Comparison of ENCODE assay signal across 10 cellular contexts in the genomic region with DNA sequence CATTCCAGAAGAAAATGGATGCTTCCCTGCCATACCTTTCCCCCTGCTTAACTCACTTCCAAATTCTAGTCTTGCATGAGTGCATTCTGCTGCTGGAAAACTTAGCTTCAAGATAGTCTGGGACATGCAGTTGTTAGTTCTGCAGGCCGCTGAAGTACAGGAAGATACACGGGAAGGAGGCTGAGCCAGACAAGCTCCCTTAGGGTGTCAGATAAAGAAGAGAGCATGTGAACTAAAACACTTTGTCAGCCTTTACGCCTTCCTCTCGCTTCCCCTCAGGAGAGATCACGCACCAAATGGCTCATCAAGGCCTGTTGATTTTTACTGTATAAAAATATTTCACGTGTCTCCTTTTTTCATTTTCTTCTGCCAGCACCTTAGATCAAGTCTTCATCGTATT.
"Had no signal": no experiment of that assay in that cellular context is flagged by ENCODE, and none has a peak within 500 bp of the region (broad histone marks: within the 10 kb centered on the region; RNA-seq: fewer than 3 reads in every experiment).

No MANE protein-coding gene starts in this region.

- H2AFZ ChIP-seq: GM23248 had no signal

- H3K27ac Mint-ChIP-seq: H9, HFFc6 had no signal

- H3K4me3 Mint-ChIP-seq: H9, HFFc6 had no signal

- H3K9ac ChIP-seq: GM23248 had no signal

- H3K27ac ChIP-seq: GM23248 had no signal

- H3K4me3 ChIP-seq: GM23248, HAP-1 had no signal

- H3K36me3 ChIP-seq: HAP-1 had no signal

- ATAC-seq: HCT116 had no signal

- DNase-seq: GM23248, GOT3, H7, H9, HCEC 1CT, HFFc6 had no signal

- H3K4me1 ChIP-seq: HAP-1 had no signal

- FAIRE-seq: H1, H54 had no signal

- H3K9me3 ChIP-seq: HAP-1 had no signal
